ENCODE assay signal across 19 cellular contexts in genomic region chrX:14209034-14209433, GRCh38.
DNase-seq lines count a peak whose midpoint lies in the region; ATAC-seq, FAIRE-seq and TF ChIP-seq lines count a peak whose summit lies in the region.
"Had no signal": no experiment of that assay in that cellular context is flagged by ENCODE, and none has a peak within 500 bp of the region (broad histone marks: within the 10 kb centered on the region; RNA-seq: fewer than 3 reads in every experiment).

No MANE protein-coding gene starts in this region.

- H3K4me2 ChIP-seq in A549, result 0 out of 3 replicates have a peak overlapping the region, but pooled peaks have one; percentile 25

- no peak overlapping the region for H3K4me3 Mint-ChIP-seq in activated naive CD8-positive, alpha-beta T cell treated with anti-CD3 and anti-CD28 coated beads for 36 hours
- H3K4me3 Mint-ChIP-seq in HFFc6, result no peak overlapping the region
- H3K4me3 Mint-ChIP-seq: B cell; CD4-positive, CD25-positive, alpha-beta regulatory T cell; CD8-positive, alpha-beta memory T cell; H9 had no signal

- TF ChIP-seq POLR2A in A549 (IDR thresholded peaks at IDR 0.05; ENCODE audit: low read length), result no peak

- FAIRE-seq in A549 (lab: Jason Lieb, UNC) (peak; percentile 49), pancreas (lab: Jason Lieb, UNC) (peak; percentile 67)
- FAIRE-seq: D721Med, GM12878, GM19239, H1 had no signal

- H3K4me1 ChIP-seq in A549, result no peaks in the 10 kb centered on the region
- no peaks in the 10 kb centered on the region for H3K4me1 ChIP-seq in pancreas

- no peak for TF ChIP-seq EP300 in A549 (IDR thresholded peaks at IDR 0.05)

- H3K4me3 ChIP-seq in A549 (no peak overlapping the region), epithelial cell of esophagus (ENCODE audit: low read length) (no peak overlapping the region), pancreas (no peak overlapping the region)
- H3K4me3 ChIP-seq: GM12878 had no signal

- peak in 1 of 2 experiments; percentile 57 for DNase-seq in A549 (ENCODE audit: low read depth in 1 of 2, low spot score in 1 of 2)
- peak; percentile 45 for DNase-seq in DMS53 treated with DMSO at 0.1 percent for 48 hours (lab: John Stamatoyannopoulos, UW; ENCODE audit: unreplicated experiment)
- peak; percentile 1 for DNase-seq in epithelial cell of esophagus (ENCODE audit: low read depth)
- no peak for DNase-seq in pancreas
- DNase-seq in GF-D8 (lab: John Stamatoyannopoulos, UW), result no peak
- no peak for DNase-seq in activated naive CD8-positive, alpha-beta T cell treated with anti-CD3 and anti-CD28 coated beads for 36 hours
- DNase-seq in HFFc6, result no peak
- DNase-seq: 8988T; C1 segment of cervical spinal cord; CD4-positive, CD25-positive, alpha-beta regulatory T cell; CD8-positive, alpha-beta memory T cell; COR-L47; DMS79 treated with DMSO at 0.1 percent for 48 hours; H9 had no signal

- peaks cover 0 to 4% (median 0%) of the 10 kb centered on the region in 4 donors for H3K27me3 ChIP-seq in pancreas

- TF ChIP-seq RAD21 in A549 (conservative IDR thresholded peaks at IDR 0.05 in 1 of 2, IDR thresholded peaks at IDR 0.05 in 1 of 2), result no peak

- H3K36me3 ChIP-seq in pancreas, result no peaks in the 10 kb centered on the region

- H3K9me3 ChIP-seq in A549 (no peaks in the 10 kb centered on the region; the same call in 2 of the 3 replicates), pancreas (no peaks in the 10 kb centered on the region)

- H3K9me3 Mint-ChIP-seq in activated naive CD8-positive, alpha-beta T cell treated with anti-CD3 and anti-CD28 coated beads for 36 hours, result no peaks in the 10 kb centered on the region
- H3K9me3 Mint-ChIP-seq in HFFc6, result peaks cover 27% of the 10 kb centered on the region

- ATAC-seq in A549 (peak; percentile 64), pancreas (peak in 3 of 4 donors; percentile 32 to 68 (median 37))
- ATAC-seq: GM12878 had no signal

- CTCF ChIA-PET in A549 (lab: Yijun Ruan, JAX), result no interaction called here

- POLR2A ChIA-PET in A549 (lab: Yijun Ruan, JAX), result no interaction called here

- H3K27ac Mint-ChIP-seq in activated naive CD8-positive, alpha-beta T cell treated with anti-CD3 and anti-CD28 coated beads for 36 hours, result no peak overlapping the region
- no peak overlapping the region for H3K27ac Mint-ChIP-seq in HFFc6
- H3K27ac Mint-ChIP-seq: B cell; CD8-positive, alpha-beta memory T cell; H9 had no signal

- no peaks in the 10 kb centered on the region for H3K36me3 Mint-ChIP-seq in activated naive CD8-positive, alpha-beta T cell treated with anti-CD3 and anti-CD28 coated beads for 36 hours
- H3K36me3 Mint-ChIP-seq in HFFc6 (ENCODE audit: low read depth), result no peaks in the 10 kb centered on the region
- H3K36me3 Mint-ChIP-seq: CD4-positive, CD25-positive, alpha-beta regulatory T cell; CD8-positive, alpha-beta memory T cell had no signal

- 2% methylated on average over 3 of the region's 3 CpGs for WGBS in A549 (ENCODE audit: missing lambda C conversion rate)
- 5 to 10% methylated on average over 3 of the region's 3 CpGs for WGBS in pancreas, 2 donors

- no peak for TF ChIP-seq CTCF in A549 (IDR thresholded peaks at IDR 0.05)
- no peak for TF ChIP-seq CTCF in epithelial cell of esophagus (IDR thresholded peaks at IDR 0.05; ENCODE audit: insufficient read depth, low read depth, low read length, missing control alignments)
- TF ChIP-seq CTCF in pancreas (IDR thresholded peaks at IDR 0.05), result no peak
- TF ChIP-seq CTCF in HFFc6 (IDR thresholded peaks at IDR 0.05), result no peak

- H3K27me3 Mint-ChIP-seq in activated naive CD8-positive, alpha-beta T cell treated with anti-CD3 and anti-CD28 coated beads for 36 hours, result no peaks in the 10 kb centered on the region
- no peaks in the 10 kb centered on the region for H3K27me3 Mint-ChIP-seq in HFFc6 (ENCODE audit: insufficient read depth)
- H3K27me3 Mint-ChIP-seq: CD4-positive, CD25-positive, alpha-beta regulatory T cell had no signal

- intact Hi-C loops in pancreas (cut with DNase I), result no loop called here

- H3K4me1 Mint-ChIP-seq in activated naive CD8-positive, alpha-beta T cell treated with anti-CD3 and anti-CD28 coated beads for 36 hours, result no peaks in the 10 kb centered on the region
- H3K4me1 Mint-ChIP-seq in HFFc6 (ENCODE audit: low read depth), result no peaks in the 10 kb centered on the region
- H3K4me1 Mint-ChIP-seq: B cell; CD4-positive, CD25-positive, alpha-beta regulatory T cell; CD8-positive, alpha-beta memory T cell; H9 had no signal

- H3K27ac ChIP-seq in A549 (no peak overlapping the region), pancreas (no peak overlapping the region)

TF ChIP-seq in A549, 52 proteins besides CTCF, POLR2A, EP300 and RAD21:
- TF ChIP-seq JUNB (IDR thresholded peaks at IDR 0.05), result 0 out of 2 replicates have a peak, but pooled peaks have one; percentile 13
- 0 out of 2 replicates have a peak, but pooled peaks have one; percentile 20 for TF ChIP-seq GATA3 (IDR thresholded peaks at IDR 0.05; ENCODE audit: borderline replicate concordance)
- no peak for TF ChIP-seq HOXB13 (CRISPR knock-in tag; IDR thresholded peaks at IDR 0.05; ENCODE audit: low read depth)
TF ChIP-seq in A549: peak in this region for 2.

Comparison
In these comparisons a context has a peak if more than half of its experiments do, and no peak if none do; other contexts are left out.
1. DNase-seq: peak in DMS53 treated with DMSO at 0.1 percent for 48 hours (single experiment) and epithelial cell of esophagus (single experiment); none in pancreas (0 of 6), GF-D8 (single experiment), activated naive CD8-positive, alpha-beta T cell treated with anti-CD3 and anti-CD28 coated beads for 36 hours (single experiment) and HFFc6 (single experiment).